9 cellular contexts compared by ENCODE assay signal in genomic region chr12:121059031-121059898, GRCh38. TPM values are rescaled to one million over a fixed set of nuclear protein-coding genes. Genes with fewer than 3 reads are reported as not detected.
DNase-seq lines count a peak whose midpoint lies in the region; ATAC-seq and TF ChIP-seq lines count a peak whose summit lies in the region.
"Had no signal": no experiment of that assay in that cellular context is flagged by ENCODE, and none has a peak within 500 bp of the region (broad histone marks: within the 10 kb centered on the region; RNA-seq: fewer than 3 reads in every experiment).

No MANE protein-coding gene starts in this region.

- peak overlapping the region; percentile 99 for H3K27ac Mint-ChIP-seq in activated naive CD8-positive, alpha-beta T cell treated with anti-CD3 and anti-CD28 coated beads, Interleukin-2, amount 10 ng/mL, durations not matched to agents 7 days and 5 days

- no peaks in the 10 kb centered on the region for H3K79me2 ChIP-seq in parathyroid adenoma

- POLR2A ChIA-PET in activated naive CD8-positive, alpha-beta T cell treated with anti-CD3 and anti-CD28 coated beads, Interleukin-2, amount 10 ng/mL, durations not matched to agents 7 days and 5 days (lab: Charles Lee), result interaction anchor here (0.7 to 3.8 kb wide), 16 partner anchors 7 to 180 kb away, joined by 3 to 35 read pairs (median 4); partner anchors contain the start of gene OASL

- DNase-seq in activated naive CD8-positive, alpha-beta T cell treated with anti-CD3 and anti-CD28 coated beads, Interleukin-2, amount 10 ng/mL, durations not matched to agents 7 days and 5 days, result no peak
- no peak for DNase-seq in Ammon's horn (ENCODE audit: low spot score)
- DNase-seq in NCI-H2196 (lab: John Stamatoyannopoulos, UW; ENCODE audit: unreplicated experiment), result no peak
- no peak for DNase-seq in foreskin melanocyte
- DNase-seq: activated CD4-positive, CD25-positive, alpha-beta regulatory T cell treated with anti-CD3 and anti-CD28 coated beads, Interleukin-2, amount 50 U/mL, for 72 hours; NCI-H526 had no signal

- no peaks in the 10 kb centered on the region for H3K9me3 ChIP-seq in parathyroid adenoma (ENCODE audit: control insufficient read depth, low read length)

- H3K9ac ChIP-seq in parathyroid adenoma, result no peak overlapping the region

- ATAC-seq in GM19025 (IDR thresholded peaks at IDR 0.05; ENCODE audit: low read depth, unreplicated experiment) (peak; percentile 10), HG02885 (IDR thresholded peaks at IDR 0.05; ENCODE audit: poor library complexity, unreplicated experiment) (peak; percentile 18)
- ATAC-seq in activated naive CD8-positive, alpha-beta T cell treated with anti-CD3 and anti-CD28 coated beads, Interleukin-2, amount 10 ng/mL, durations not matched to agents 7 days and 5 days (ENCODE audit: low read depth), result no peak

- H3K27me3 Mint-ChIP-seq in activated naive CD8-positive, alpha-beta T cell treated with anti-CD3 and anti-CD28 coated beads, Interleukin-2, amount 10 ng/mL, durations not matched to agents 7 days and 5 days, result peaks cover 3% of the 10 kb centered on the region

- peak overlapping the region; percentile 88 for H3K4me3 Mint-ChIP-seq in activated naive CD8-positive, alpha-beta T cell treated with anti-CD3 and anti-CD28 coated beads, Interleukin-2, amount 10 ng/mL, durations not matched to agents 7 days and 5 days

- TF ChIP-seq CTCF in parathyroid adenoma (IDR thresholded peaks at IDR 0.05), result no peak

- H3K27me3 ChIP-seq in parathyroid adenoma (ENCODE audit: control insufficient read depth, insufficient read depth, low read length), result no peaks in the 10 kb centered on the region

- H3K4me1 Mint-ChIP-seq in activated naive CD8-positive, alpha-beta T cell treated with anti-CD3 and anti-CD28 coated beads, Interleukin-2, amount 10 ng/mL, durations not matched to agents 7 days and 5 days, result peaks cover 16% of the 10 kb centered on the region

- peak overlapping the region; percentile 49 for H2AFZ ChIP-seq in parathyroid adenoma

- peak overlapping the region; percentile 39 for H3K27ac ChIP-seq in parathyroid adenoma

- no peaks in the 10 kb centered on the region for H3K4me1 ChIP-seq in parathyroid adenoma

- no peaks in the 10 kb centered on the region for H3K36me3 Mint-ChIP-seq in activated naive CD8-positive, alpha-beta T cell treated with anti-CD3 and anti-CD28 coated beads, Interleukin-2, amount 10 ng/mL, durations not matched to agents 7 days and 5 days

- no peaks in the 10 kb centered on the region for H3K9me3 Mint-ChIP-seq in activated naive CD8-positive, alpha-beta T cell treated with anti-CD3 and anti-CD28 coated beads, Interleukin-2, amount 10 ng/mL, durations not matched to agents 7 days and 5 days

- no peak overlapping the region for H3K4me3 ChIP-seq in parathyroid adenoma (ENCODE audit: low read depth, low read length)

- H3K4me2 ChIP-seq in parathyroid adenoma (ENCODE audit: low read length), result no peak overlapping the region

- H3K36me3 ChIP-seq in parathyroid adenoma (ENCODE audit: control insufficient read depth, insufficient read depth, low read length), result no peaks in the 10 kb centered on the region

RNA-seq across cellular contexts. Expression of gene OASL, which starts 20.2 kb away (rescaled TPM):
- 10 to 100 TPM; 43.7 to 48.6 TPM for total RNA-seq in activated naive CD8-positive, alpha-beta T cell treated with anti-CD3 and anti-CD28 coated beads, Interleukin-2, amount 10 ng/mL, durations not matched to agents 7 days and 5 days

RNA-seq across cellular contexts. Expression of gene C12orf43, which starts 43.0 kb away (rescaled TPM):
- total RNA-seq in activated naive CD8-positive, alpha-beta T cell treated with anti-CD3 and anti-CD28 coated beads, Interleukin-2, amount 10 ng/mL, durations not matched to agents 7 days and 5 days, result 10 to 100 TPM; 15.7 to 16.1 TPM
